In genomic region chr9:135081264-135081660, GRCh38 we compare ENCODE assay signal across 24 cellular contexts. TPM values are rescaled to one million over a fixed set of nuclear protein-coding genes. Genes with fewer than 3 reads are reported as not detected.
DNase-seq lines count a peak whose midpoint lies in the region; ATAC-seq and TF ChIP-seq lines count a peak whose summit lies in the region.
"Had no signal": no experiment of that assay in that cellular context is flagged by ENCODE, and none has a peak within 500 bp of the region (broad histone marks: within the 10 kb centered on the region; RNA-seq: fewer than 3 reads in every experiment).

No MANE protein-coding gene starts in this region.

- DNase-seq in left ventricle myocardium superior (peak; percentile 22), heart right ventricle (no peak), left colon (peak; percentile 2 to 16), mesenteric fat pad (ENCODE audit: low spot score) (peak; percentile 60), suprapubic skin (ENCODE audit: low spot score in 2 of 2) (peak; percentile 48 to 49), nephron progenitor cell (no peak), NCI-H1105 treated with DMSO at 0.1 percent for 48 hours (lab: John Stamatoyannopoulos, UW) (no peak)
- DNase-seq: 8988T; Calu3; CD8-positive, alpha-beta T cell; DMS153; HCEC 1CT; IMR-90; NCI-H1092 treated with DMSO at 0.1 percent for 48 hours; NCI-H146; NCI-H2029 treated with DMSO at 0.1 percent for 48 hours; NCI-H226; NCI-H510A treated with DMSO at 0.1 percent for 48 hours; NCI-H748 treated with DMSO at 0.1 percent for 48 hours had no signal

- H3K36me3 ChIP-seq in heart right ventricle, result no peaks in the 10 kb centered on the region
- no peaks in the 10 kb centered on the region for H3K36me3 ChIP-seq in suprapubic skin
- H3K36me3 ChIP-seq: BLaER1 treated with 17β-estradiol and CSF1 and Interleukin-3, amounts not matched to agents 10 nM and 100 nM had no signal

- peaks cover 7% of the 10 kb centered on the region for H3K4me1 Mint-ChIP-seq in nephron progenitor cell

- TF ChIP-seq EP300 in suprapubic skin (IDR thresholded peaks at IDR 0.05), result no peak

- H3K27me3 ChIP-seq in heart right ventricle (peaks cover 0 to 29% (median 8%) of the 10 kb centered on the region in 7 donors), suprapubic skin (peaks cover 33% of the 10 kb centered on the region)

- no peak for TF ChIP-seq POLR2A in suprapubic skin (IDR thresholded peaks at IDR 0.05)

- H3K4me1 ChIP-seq in heart right ventricle (peaks cover 0 to 18% (median 15%) of the 10 kb centered on the region in 9 donors), suprapubic skin (peaks cover 22% of the 10 kb centered on the region)

- 86 to 89% methylated on average over 15 of the region's 15 CpGs for WGBS in heart right ventricle, 2 donors
- 91% methylated on average over 15 of the region's 15 CpGs for WGBS in suprapubic skin

- H3K36me3 Mint-ChIP-seq in nephron progenitor cell (ENCODE audit: low read depth), result no peaks in the 10 kb centered on the region
- H3K36me3 Mint-ChIP-seq: CD8-positive, alpha-beta T cell had no signal

- H3K27me3 Mint-ChIP-seq in nephron progenitor cell (ENCODE audit: low read depth, poor library complexity), result peaks cover 65% of the 10 kb centered on the region

- H3K9me3 ChIP-seq in heart right ventricle, result no peaks in the 10 kb centered on the region
- H3K9me3 ChIP-seq in suprapubic skin, result no peaks in the 10 kb centered on the region
- H3K9me3 ChIP-seq: BLaER1 treated with 17β-estradiol and CSF1 and Interleukin-3, amounts not matched to agents 10 nM and 100 nM had no signal

- H3K4me3 Mint-ChIP-seq in nephron progenitor cell, result no peak overlapping the region
- H3K4me3 Mint-ChIP-seq: CD8-positive, alpha-beta T cell; GM23338 had no signal

- H3K9me3 Mint-ChIP-seq in nephron progenitor cell, result no peaks in the 10 kb centered on the region
- H3K9me3 Mint-ChIP-seq: CD8-positive, alpha-beta T cell; GM23338 had no signal

- ATAC-seq in left ventricle myocardium superior, result no peak
- no peak for ATAC-seq in heart right ventricle
- ATAC-seq in left colon, result no peak
- ATAC-seq in HG02870 (IDR thresholded peaks at IDR 0.05; ENCODE audit: unreplicated experiment), result no peak
- ATAC-seq: CD8-positive, alpha-beta T cell; GM23338; Panc1 had no signal

- H3K27ac Mint-ChIP-seq in nephron progenitor cell, result no peak overlapping the region
- H3K27ac Mint-ChIP-seq: CD8-positive, alpha-beta T cell; GM23338 had no signal

- no peak overlapping the region for H3K4me3 ChIP-seq in heart right ventricle
- H3K4me3 ChIP-seq in suprapubic skin, result no peak overlapping the region
- H3K4me3 ChIP-seq: BLaER1 treated with 17β-estradiol and CSF1 and Interleukin-3, amounts not matched to agents 10 nM and 100 nM; GM23338 had no signal

- no peak overlapping the region for H3K27ac ChIP-seq in heart right ventricle
- H3K27ac ChIP-seq in suprapubic skin, result no peak overlapping the region
- H3K27ac ChIP-seq: BLaER1 treated with 17β-estradiol and CSF1 and Interleukin-3, amounts not matched to agents 10 nM and 100 nM; KMS-11 had no signal

- TF ChIP-seq CTCF in heart right ventricle (IDR thresholded peaks at IDR 0.05), result no peak
- TF ChIP-seq CTCF in suprapubic skin (IDR thresholded peaks at IDR 0.05), result no peak
- no peak for TF ChIP-seq CTCF in nephron progenitor cell (IDR thresholded peaks at IDR 0.05)

- intact Hi-C loops in left ventricle myocardium superior (cut with micrococcal nuclease) (loop anchor here (10.0 kb wide), 1 partner anchor 334 kb away; no protein-coding TSS in a partner anchor), heart right ventricle (cut with DNase I) (loop anchor here in 2 of 10 donors (10.0 kb wide), 3 partner anchors 186 to 306 kb away; no protein-coding TSS in a partner anchor), left colon (cut with DNase I, micrococcal nuclease) (loop anchor here in 1 of 2 donors (5.0 kb wide), 1 partner anchor 331 kb away; no protein-coding TSS in a partner anchor)

RNA-seq across cellular contexts. Expression of gene OLFM1, which starts 6.2 kb away (rescaled TPM):
- total RNA-seq in left ventricle myocardium superior (12.5 TPM), heart right ventricle (10 to 100 TPM in 2 of 10 donors, 1 to 10 TPM in 8; 3.3 to 13.3 (median 5.9) TPM), left colon (1 to 10 TPM; 6.0 to 7.8 TPM), mesenteric fat pad (22.6 TPM), suprapubic skin (10 to 100 TPM in 2 of 4 donors, 1 to 10 TPM in 2; 4.0 to 15.4 (median 11.7) TPM)
- 10 to 100 TPM; 11.3 to 14.9 TPM for polyA plus RNA-seq in heart right ventricle
- total RNA-seq: CD8-positive, alpha-beta T cell had no signal

Comparison
In these comparisons a context has a peak if more than half of its experiments do, and no peak if none do; other contexts are left out.
1. DNase-seq: peak in left ventricle myocardium superior (single experiment), left colon (2 of 2), mesenteric fat pad (single experiment) and suprapubic skin (2 of 2); none in heart right ventricle (0 of 2), nephron progenitor cell (single experiment) and NCI-H1105 treated with DMSO at 0.1 percent for 48 hours (single experiment).